9 cellular contexts compared by ENCODE assay signal in genomic region chr5:181259283-181259682, GRCh38. TPM values are rescaled to one million over a fixed set of nuclear protein-coding genes. Genes with fewer than 3 reads are reported as not detected.
DNase-seq lines count a peak whose midpoint lies in the region; ATAC-seq and TF ChIP-seq lines count a peak whose summit lies in the region.
"Had no signal": no experiment of that assay in that cellular context is flagged by ENCODE, and none has a peak within 500 bp of the region (broad histone marks: within the 10 kb centered on the region; RNA-seq: fewer than 3 reads in every experiment).

No MANE protein-coding gene starts in this region.

- H3F3A ChIP-seq in Loucy (ENCODE audit: low read depth) (no peaks in the 10 kb centered on the region), neural progenitor cell (ENCODE audit: low read depth) (peaks cover 54% of the 10 kb centered on the region)

- no peaks in the 10 kb centered on the region for H3K27me3 Mint-ChIP-seq in effector memory CD8-positive, alpha-beta T cell
- peaks cover 3% of the 10 kb centered on the region for H3K27me3 Mint-ChIP-seq in neural progenitor cell (ENCODE audit: insufficient read depth, low read depth)

- H3K36me3 Mint-ChIP-seq in effector memory CD8-positive, alpha-beta T cell (ENCODE audit: insufficient read depth): peaks cover 52% of the 10 kb centered on the region
- H3K36me3 Mint-ChIP-seq in neural progenitor cell: peaks cover 18% of the 10 kb centered on the region

- H4K20me1 ChIP-seq in BLaER1 treated with 17β-estradiol and CSF1 and Interleukin-3, amounts not matched to agents 10 nM and 100 nM: peaks cover 48 to 72% (median 61%) of the 10 kb centered on the region in 11 experiments; a peak in 20 of 22 replicates
- H4K20me1 ChIP-seq in Loucy (ENCODE audit: insufficient read depth, low read length, poor library complexity, severe bottlenecking) (peaks cover 13% of the 10 kb centered on the region), neural progenitor cell (ENCODE audit: low read depth) (peaks cover 72% of the 10 kb centered on the region)

- no peak for DNase-seq in effector memory CD8-positive, alpha-beta T cell
- DNase-seq in neural progenitor cell (ENCODE audit: low spot score) (no peak), DMS114 treated with DMSO at 0.1 percent for 48 hours (lab: John Stamatoyannopoulos, UW; ENCODE audit: unreplicated experiment) (no peak), inferior parietal cortex (ENCODE audit: extremely low spot score) (no peak)
- no peak for DNase-seq in activated effector memory CD4-positive, alpha-beta T cell treated with anti-CD3 and anti-CD28 coated beads, Interleukin-2, amount 50 U/mL, for 16 hours
- DNase-seq: activated naive CD4-positive, alpha-beta T cell treated with Interleukin-2 at 50 U/mL for 16 hours had no signal

- H3K36me3 ChIP-seq in BLaER1 treated with 17β-estradiol and CSF1 and Interleukin-3, amounts not matched to agents 10 nM and 100 nM: peaks cover 46 to 58% (median 49%) of the 10 kb centered on the region in 11 experiments
- H3K36me3 ChIP-seq in Loucy (ENCODE audit: insufficient read depth, low read length) (no peaks in the 10 kb centered on the region), neural progenitor cell (peaks cover 10% of the 10 kb centered on the region)

- H3K27ac Mint-ChIP-seq in effector memory CD8-positive, alpha-beta T cell: peak overlapping the region; percentile 98
- no peak overlapping the region for H3K27ac Mint-ChIP-seq in neural progenitor cell

- H3K27ac ChIP-seq in BLaER1 treated with 17β-estradiol and CSF1 and Interleukin-3, amounts not matched to agents 10 nM and 100 nM: peak overlapping the region in 2 of 11 experiments; percentile 100; a peak in 1 of 22 replicates
- no peak overlapping the region for H3K27ac ChIP-seq in neural progenitor cell

- peak overlapping the region; percentile 99 to 100 (median 100) for H3K9ac ChIP-seq in BLaER1 treated with 17β-estradiol and CSF1 and Interleukin-3, amounts not matched to agents 10 nM and 100 nM
- H3K9ac ChIP-seq in Loucy (ENCODE audit: low read depth, low read length, poor library complexity, severe bottlenecking) (no peak overlapping the region), neural progenitor cell (peak overlapping the region; percentile 89)

- H3K4me1 ChIP-seq in BLaER1 treated with 17β-estradiol and CSF1 and Interleukin-3, amounts not matched to agents 10 nM and 100 nM: peaks cover 41 to 65% (median 53%) of the 10 kb centered on the region in 10 experiments
- peaks cover 25% of the 10 kb centered on the region for H3K4me1 ChIP-seq in Loucy (ENCODE audit: insufficient read depth, low read length, poor library complexity, severe bottlenecking)
- H3K4me1 ChIP-seq in neural progenitor cell: peaks cover 15% of the 10 kb centered on the region

- H2AFZ ChIP-seq in Loucy (ENCODE audit: low read length) (no peak overlapping the region), neural progenitor cell (replicated peaks) (no peak overlapping the region)

- H3K4me3 Mint-ChIP-seq in effector memory CD8-positive, alpha-beta T cell: peak overlapping the region; percentile 97 to 98
- H3K4me3 Mint-ChIP-seq in neural progenitor cell: peak overlapping the region; percentile 99

- H3K79me2 ChIP-seq in Loucy (ENCODE audit: insufficient read depth, low read length) (peaks cover 59% of the 10 kb centered on the region), neural progenitor cell (ENCODE audit: low read depth) (peaks cover 87% of the 10 kb centered on the region)

- H3K27me3 ChIP-seq in BLaER1 treated with 17β-estradiol and CSF1 and Interleukin-3, amounts not matched to agents 10 nM and 100 nM: no peaks in the 10 kb centered on the region
- no peaks in the 10 kb centered on the region for H3K27me3 ChIP-seq in Loucy (ENCODE audit: insufficient read depth, low read length, poor library complexity, severe bottlenecking)
- no peaks in the 10 kb centered on the region for H3K27me3 ChIP-seq in neural progenitor cell

- H3K4me1 Mint-ChIP-seq in effector memory CD8-positive, alpha-beta T cell (ENCODE audit: low read depth in 2 of 2): peaks cover 48 to 62% of the 10 kb centered on the region in 2 donors
- peaks cover 32% of the 10 kb centered on the region for H3K4me1 Mint-ChIP-seq in neural progenitor cell

- no peaks in the 10 kb centered on the region for H3K9me3 ChIP-seq in BLaER1 treated with 17β-estradiol and CSF1 and Interleukin-3, amounts not matched to agents 10 nM and 100 nM (replicated peaks in 1 of 11)
- H3K9me3 ChIP-seq in Loucy (ENCODE audit: insufficient read depth, low read depth, low read length) (no peaks in the 10 kb centered on the region), neural progenitor cell (ENCODE audit: low read depth) (no peaks in the 10 kb centered on the region)

- peak overlapping the region; percentile 73 to 96 (median 92) for H3K4me3 ChIP-seq in BLaER1 treated with 17β-estradiol and CSF1 and Interleukin-3, amounts not matched to agents 10 nM and 100 nM
- peak overlapping the region; percentile 97 for H3K4me3 ChIP-seq in Loucy (ENCODE audit: low read length, poor library complexity, severe bottlenecking)
- peak overlapping the region; percentile 100 for H3K4me3 ChIP-seq in neural progenitor cell

- H3K9me2 ChIP-seq in Loucy (replicated peaks; ENCODE audit: low read depth, low read length): no peaks in the 10 kb centered on the region

- no peak for ATAC-seq in effector memory CD8-positive, alpha-beta T cell (replicated peaks)
- no peak for ATAC-seq in GM21737 (IDR thresholded peaks at IDR 0.05; ENCODE audit: unreplicated experiment)

- TF ChIP-seq CTCF in Loucy (conservative IDR thresholded peaks at IDR 0.05; ENCODE audit: low read length) (no peak), neural progenitor cell (IDR thresholded peaks at IDR 0.05) (no peak)

- H3K9me3 Mint-ChIP-seq in effector memory CD8-positive, alpha-beta T cell: no peaks in the 10 kb centered on the region
- H3K9me3 Mint-ChIP-seq in neural progenitor cell: no peaks in the 10 kb centered on the region

- peak overlapping the region; percentile 93 to 100 (median 99) for H3K4me2 ChIP-seq in BLaER1 treated with 17β-estradiol and CSF1 and Interleukin-3, amounts not matched to agents 10 nM and 100 nM
- peak overlapping the region; percentile 97 for H3K4me2 ChIP-seq in Loucy (ENCODE audit: low read depth, low read length, poor library complexity, severe bottlenecking)
- peak overlapping the region; percentile 100 for H3K4me2 ChIP-seq in neural progenitor cell

RNA-seq across cellular contexts. Expression of gene TRIM52, which starts 1.7 kb away (rescaled TPM):
- 7.9 and 9.4 TPM in 2 replicates for total RNA-seq in neural progenitor cell (ENCODE audit: low replicate concordance)

RNA-seq across cellular contexts. Expression of gene RACK1, which starts 15.6 kb away (rescaled TPM):
- 2,816 and 3,567 TPM in 2 replicates for total RNA-seq in neural progenitor cell (ENCODE audit: low replicate concordance)

RNA-seq across cellular contexts. Expression of gene TRIM41, which starts 36.2 kb away (rescaled TPM):
- total RNA-seq in neural progenitor cell (ENCODE audit: low replicate concordance): 8.1 and 24.2 TPM in 2 replicates

RNA-seq across cellular contexts. Expression of gene TRIM7, which starts 54.3 kb away (rescaled TPM):
- not detected in 2 replicates for total RNA-seq in neural progenitor cell (ENCODE audit: low replicate concordance)
